Comparison of ENCODE assay signal across 11 cellular contexts in genomic region chr2:128727914-128728313, GRCh38.
DNase-seq lines count a peak whose midpoint lies in the region; ATAC-seq and TF ChIP-seq lines count a peak whose summit lies in the region.
"Had no signal": no experiment of that assay in that cellular context is flagged by ENCODE, and none has a peak within 500 bp of the region (broad histone marks: within the 10 kb centered on the region; RNA-seq: fewer than 3 reads in every experiment).

No MANE protein-coding gene starts in this region.

- TF ChIP-seq CTCF in fibroblast of mammary gland (conservative IDR thresholded peaks at IDR 0.05; ENCODE audit: control insufficient read depth, insufficient read depth, low read depth, low read length) (no peak), dorsolateral prefrontal cortex (IDR thresholded peaks at IDR 0.05 in 54 of 56, conservative IDR thresholded peaks at IDR 0.05 in 2 of 56; ENCODE audit: low read depth in 1 of 56, partially characterized antibody in 56 of 56) (no peak)

- no peaks in the 10 kb centered on the region for H3K27me3 ChIP-seq in dorsolateral prefrontal cortex

- peak overlapping the region in 1 of 59 donors; percentile 1 for H3K27ac ChIP-seq in dorsolateral prefrontal cortex
- H3K27ac ChIP-seq: parathyroid adenoma, VCaP had no signal

- ATAC-seq in GM21717 (IDR thresholded peaks at IDR 0.05; ENCODE audit: unreplicated experiment), result peak; percentile 25
- ATAC-seq in HG02571 (IDR thresholded peaks at IDR 0.05; ENCODE audit: unreplicated experiment), result no peak

- intact Hi-C loops in dorsolateral prefrontal cortex (cut with DNase I), result no loop called here

- H3K4me3 ChIP-seq in fibroblast of mammary gland (ENCODE audit: control insufficient read depth, low read depth, low read length) (no peak overlapping the region), dorsolateral prefrontal cortex (no peak overlapping the region)

- DNase-seq in AML-193 (lab: John Stamatoyannopoulos, UW) (peak; percentile 58 to 66), M059J (ENCODE audit: low read depth) (peak; percentile 54), fibroblast of mammary gland (ENCODE audit: low read depth) (peak; percentile 98), D341Med (ENCODE audit: low spot score) (no peak), dorsolateral prefrontal cortex (no peak), epidermal melanocyte (ENCODE audit: insufficient read length, low spot score) (no peak)
- DNase-seq: endodermal cell had no signal

Comparison
In these comparisons a context has a peak if more than half of its experiments do, and no peak if none do; other contexts are left out.
1. DNase-seq: peak in AML-193 (2 of 2), M059J (single experiment) and fibroblast of mammary gland (single experiment); none in D341Med (single experiment), dorsolateral prefrontal cortex (0 of 10) and epidermal melanocyte (single experiment).